Comparison of ENCODE assay signal across 1 cellular context in genomic region chr9:134185536-134186011, GRCh38.
TF ChIP-seq lines count a peak whose summit lies in the region.

No MANE protein-coding gene starts in this region.

TF ChIP-seq in GM12878, 131 proteins besides CTCF, POLR2A, EP300 and RAD21 (continues in another document):
- TF ChIP-seq EED (IDR thresholded peaks at IDR 0.05; ENCODE audit: low read depth): 0 out of 2 replicates have a peak, but pooled peaks have one; percentile 12
- TF ChIP-seq GABPA (IDR thresholded peaks at IDR 0.05; ENCODE audit: low read depth): no peak
- TF ChIP-seq ZNF24 (IDR thresholded peaks at IDR 0.05): no peak
- TF ChIP-seq SUPT20H (IDR thresholded peaks at IDR 0.05; ENCODE audit: borderline replicate concordance, control insufficient read depth, low read depth, low read length): no peak
- no peak for TF ChIP-seq HDAC6 (IDR thresholded peaks at IDR 0.05; ENCODE audit: unreplicated experiment)
- peak; percentile 46; the same call in 1 of the 2 replicates for TF ChIP-seq RAD51 (IDR thresholded peaks at IDR 0.05)
- TF ChIP-seq HCFC1 (IDR thresholded peaks at IDR 0.05; ENCODE audit: low read length): no peak
- TF ChIP-seq MTA3 (IDR thresholded peaks at IDR 0.05; ENCODE audit: borderline replicate concordance, low read length): no peak
- no peak for TF ChIP-seq ATF3 (IDR thresholded peaks at IDR 0.05; ENCODE audit: borderline replicate concordance, extremely low read depth, low read depth, low read length)
- TF ChIP-seq ZBTB40 (IDR thresholded peaks at IDR 0.05; ENCODE audit: borderline replicate concordance): no peak
- no peak for TF ChIP-seq ELK1 (IDR thresholded peaks at IDR 0.05; ENCODE audit: low read depth, low read length)
- TF ChIP-seq CHD1 (IDR thresholded peaks at IDR 0.05; ENCODE audit: low read depth, low read length): no peak
- TF ChIP-seq TCF3 (IDR thresholded peaks at IDR 0.05; ENCODE audit: borderline replicate concordance, insufficient read depth, low read depth, low read length): no peak
- TF ChIP-seq TARDBP (IDR thresholded peaks at IDR 0.05; ENCODE audit: borderline replicate concordance): no peak
- TF ChIP-seq NFXL1 (IDR thresholded peaks at IDR 0.05; ENCODE audit: borderline replicate concordance): no peak
- no peak for TF ChIP-seq ESRRA (IDR thresholded peaks at IDR 0.05; ENCODE audit: low read length)
- TF ChIP-seq TCF12 (IDR thresholded peaks at IDR 0.05; ENCODE audit: low read depth, low read length): peak; percentile 44; the same call in 1 of the 2 replicates
- TF ChIP-seq YBX1 (IDR thresholded peaks at IDR 0.05): no peak
- no peak for TF ChIP-seq NFIC (IDR thresholded peaks at IDR 0.05; ENCODE audit: low read depth, low read length)
- no peak for TF ChIP-seq CBX5 (IDR thresholded peaks at IDR 0.05; ENCODE audit: low read depth)
- TF ChIP-seq BCLAF1 (IDR thresholded peaks at IDR 0.05): no peak
- TF ChIP-seq HSF1 (IDR thresholded peaks at IDR 0.05; ENCODE audit: low read depth, low read length): no peak
- no peak for TF ChIP-seq KAT2A (conservative IDR thresholded peaks at IDR 0.05; ENCODE audit: control insufficient read depth, low read depth, low read length)
- no peak for TF ChIP-seq POU2F2 (IDR thresholded peaks at IDR 0.05; ENCODE audit: borderline replicate concordance, low read depth, low read length)
- TF ChIP-seq SMAD5 (IDR thresholded peaks at IDR 0.05; ENCODE audit: low read depth): no peak
- peak; percentile 23 for TF ChIP-seq MEF2B (IDR thresholded peaks at IDR 0.05; ENCODE audit: partially characterized antibody, poor library complexity, severe bottlenecking)
- no peak for TF ChIP-seq PKNOX1 (IDR thresholded peaks at IDR 0.05)
- TF ChIP-seq CHD4 (IDR thresholded peaks at IDR 0.05): no peak
- TF ChIP-seq RBBP5 (conservative IDR thresholded peaks at IDR 0.05): no peak
- no peak for TF ChIP-seq TBL1XR1 (IDR thresholded peaks at IDR 0.05; ENCODE audit: low read depth, low read length)
- no peak for TF ChIP-seq NFYA (IDR thresholded peaks at IDR 0.05; ENCODE audit: borderline replicate concordance, low read depth, low read length)
- TF ChIP-seq USF2 (IDR thresholded peaks at IDR 0.05; ENCODE audit: borderline replicate concordance, low read depth, low read length): no peak
- no peak for TF ChIP-seq E2F4 (IDR thresholded peaks at IDR 0.05; ENCODE audit: low read depth, low read length)
- TF ChIP-seq CREM (IDR thresholded peaks at IDR 0.05; ENCODE audit: low read depth): no peak
- 0 out of 2 replicates have a peak, but pooled peaks have one; percentile 22 for TF ChIP-seq NR2F1 (conservative IDR thresholded peaks at IDR 0.05)
- TF ChIP-seq BACH1 (IDR thresholded peaks at IDR 0.05; ENCODE audit: borderline replicate concordance): no peak
- TF ChIP-seq NRF1 (conservative IDR thresholded peaks at IDR 0.05; ENCODE audit: low read depth, low read length): no peak
- TF ChIP-seq IRF3 (IDR thresholded peaks at IDR 0.05): no peak
- no peak for TF ChIP-seq BMI1 (IDR thresholded peaks at IDR 0.05; ENCODE audit: borderline replicate concordance)
- no peak for TF ChIP-seq ZBED1 (IDR thresholded peaks at IDR 0.05; ENCODE audit: borderline replicate concordance)
- no peak for TF ChIP-seq CBFB (IDR thresholded peaks at IDR 0.05; ENCODE audit: low read depth)
- TF ChIP-seq CBX3 (IDR thresholded peaks at IDR 0.05; ENCODE audit: borderline replicate concordance, low read depth): no peak
- TF ChIP-seq ZBTB4 (CRISPR knock-in tag; IDR thresholded peaks at IDR 0.05): no peak
- TF ChIP-seq POLR2AphosphoS5 (IDR thresholded peaks at IDR 0.05; ENCODE audit: low read length): no peak
- no peak for TF ChIP-seq RUNX3 (IDR thresholded peaks at IDR 0.05; ENCODE audit: low read length)
